Comparison of ENCODE assay signal across 24 cellular contexts in genomic region chr20:14470231-14470894, GRCh38.
DNase-seq lines count a peak whose midpoint lies in the region; ATAC-seq, FAIRE-seq and TF ChIP-seq lines count a peak whose summit lies in the region.
"Had no signal": no experiment of that assay in that cellular context is flagged by ENCODE, and none has a peak within 500 bp of the region (broad histone marks: within the 10 kb centered on the region; RNA-seq: fewer than 3 reads in every experiment).

No MANE protein-coding gene starts in this region.

- no peak overlapping the region for H3K23ac ChIP-seq in H1 (ENCODE audit: insufficient read length)

- no peak overlapping the region for H3K4me3 Mint-ChIP-seq in naive thymus-derived CD4-positive, alpha-beta T cell
- H3K4me3 Mint-ChIP-seq in stimulated activated memory B cell treated with anti-CD40 and anti-IgM and Interleukin-4, amounts not matched to agents 10 μg/mL and 1 μg/mL and 100 μg/mL, for 72 hours, result no peak overlapping the region
- H3K4me3 Mint-ChIP-seq: T-helper 1 cell treated with Interleukin-12 subunit alpha and Interleukin-12 subunit beta and Interleukin-4 antibody, amounts not matched to agents 30 μg/mL and 1 μg/mL, for 36 hours; type B pancreatic cell had no signal

- peaks cover 4 to 36% (median 14%) of the 10 kb centered on the region in 11 donors for H3K9me3 Mint-ChIP-seq in naive thymus-derived CD4-positive, alpha-beta T cell
- peaks cover 3% of the 10 kb centered on the region for H3K9me3 Mint-ChIP-seq in stimulated activated memory B cell treated with anti-CD40 and anti-IgM and Interleukin-4, amounts not matched to agents 10 μg/mL and 1 μg/mL and 100 μg/mL, for 72 hours

- TF ChIP-seq RAD21 in A549 (conservative IDR thresholded peaks at IDR 0.05 in 1 of 2, IDR thresholded peaks at IDR 0.05 in 1 of 2), result peak in 1 of 2 experiments; percentile 24; a peak in 1 of 5 replicates
- no peak for TF ChIP-seq RAD21 in H1 (IDR thresholded peaks at IDR 0.05 in 1 of 2, conservative IDR thresholded peaks at IDR 0.05 in 1 of 2; ENCODE audit: low read depth in 2 of 2, low read length in 2 of 2)

- no peaks in the 10 kb centered on the region for H3K79me2 ChIP-seq in H1 (ENCODE audit: control insufficient read depth in 1 of 2, insufficient read depth in 2 of 2, low read length in 2 of 2)

- TF ChIP-seq POLR2A in A549 (IDR thresholded peaks at IDR 0.05; ENCODE audit: low read length), result no peak
- no peak for TF ChIP-seq POLR2A in H1 (IDR thresholded peaks at IDR 0.05; ENCODE audit: control extremely low read depth in 1 of 2, low read depth in 2 of 2, low read length in 2 of 2)

- H4K20me1 ChIP-seq in H1 (replicated peaks in 1 of 2; ENCODE audit: control insufficient read depth in 1 of 2, insufficient read depth in 2 of 2, low read length in 2 of 2), result no peaks in the 10 kb centered on the region

- CTCF ChIA-PET in A549 (lab: Yijun Ruan, JAX), result interaction anchor here (0.6 to 1.5 kb wide), 2 partner anchors 125 to 133 kb away, joined by 3 to 4 read pairs; partner anchors contain the start of gene FLRT3
- CTCF ChIA-PET in H1 (lab: Charles Lee; ENCODE audit: partially characterized antibody), result interaction anchor here (1.0 kb wide), 1 partner anchor 27 kb away, joined by 4 read pairs; no protein-coding TSS in a partner anchor
- CTCF ChIA-PET in naive thymus-derived CD4-positive, alpha-beta T cell (lab: Charles Lee), result no interaction called here

- H3K27me3 ChIP-seq in H1 (replicated peaks in 1 of 4; ENCODE audit: control insufficient read depth in 3 of 4, extremely low read depth in 1 of 4, insufficient read depth in 3 of 4, low read length in 3 of 4), result no peaks in the 10 kb centered on the region
- H3K27me3 ChIP-seq in naive thymus-derived CD4-positive, alpha-beta T cell (ENCODE audit: control insufficient read depth in 2 of 2, insufficient read depth in 2 of 2, low read length in 2 of 2), result no peaks in the 10 kb centered on the region
- H3K27me3 ChIP-seq: BE2C, neutrophil had no signal

- H3K27ac ChIP-seq in A549 (peak overlapping the region; percentile 46 to 80; a peak in 5 of 6 replicates), H1 (ENCODE audit: low read depth, low read length) (no peak overlapping the region)
- no peak overlapping the region for H3K27ac ChIP-seq in naive thymus-derived CD4-positive, alpha-beta T cell (ENCODE audit: low read depth, low read length)
- H3K27ac ChIP-seq: KMS-11, neutrophil had no signal

- H2BK15ac ChIP-seq in H1 (ENCODE audit: low read length), result no peak overlapping the region

- no peak overlapping the region for H3K27ac Mint-ChIP-seq in naive thymus-derived CD4-positive, alpha-beta T cell
- H3K27ac Mint-ChIP-seq in stimulated activated memory B cell treated with anti-CD40 and anti-IgM and Interleukin-4, amounts not matched to agents 10 μg/mL and 1 μg/mL and 100 μg/mL, for 72 hours, result no peak overlapping the region
- H3K27ac Mint-ChIP-seq: T-helper 1 cell treated with Interleukin-12 subunit alpha and Interleukin-12 subunit beta and Interleukin-4 antibody, amounts not matched to agents 30 μg/mL and 1 μg/mL, for 36 hours; type B pancreatic cell had no signal

- H3K23me2 ChIP-seq in H1 (ENCODE audit: low read depth, low read length), result no peaks in the 10 kb centered on the region; the same call in 1 of the 2 replicates

- no peaks in the 10 kb centered on the region for H3K36me3 ChIP-seq in H1 (ENCODE audit: control insufficient read depth in 2 of 4, insufficient read depth in 4 of 4, low read length in 3 of 4)
- H3K36me3 ChIP-seq in naive thymus-derived CD4-positive, alpha-beta T cell (ENCODE audit: control insufficient read depth in 2 of 3, insufficient read depth in 3 of 3, low read length in 3 of 3), result no peaks in the 10 kb centered on the region
- H3K36me3 ChIP-seq: BE2C, neutrophil had no signal

- H3K9me3 ChIP-seq in A549 (no peaks in the 10 kb centered on the region), H1 (ENCODE audit: insufficient read depth in 2 of 2, low read depth in 1 of 2, low read length in 1 of 2) (peaks cover 8 to 12% of the 10 kb centered on the region in 2 experiments; a peak in 2 of 4 replicates)
- H3K9me3 ChIP-seq in naive thymus-derived CD4-positive, alpha-beta T cell (ENCODE audit: control insufficient read depth in 2 of 3, low read length in 3 of 3), result no peaks in the 10 kb centered on the region
- H3K9me3 ChIP-seq: BE2C, neutrophil had no signal

- no peaks in the 10 kb centered on the region for H3K27me3 Mint-ChIP-seq in naive thymus-derived CD4-positive, alpha-beta T cell
- H3K27me3 Mint-ChIP-seq in stimulated activated memory B cell treated with anti-CD40 and anti-IgM and Interleukin-4, amounts not matched to agents 10 μg/mL and 1 μg/mL and 100 μg/mL, for 72 hours, result no peaks in the 10 kb centered on the region

- H3K4ac ChIP-seq in H1 (replicated peaks; ENCODE audit: insufficient read length, low read depth, low read length), result no peak overlapping the region

- no peaks in the 10 kb centered on the region for H3K79me1 ChIP-seq in H1 (ENCODE audit: low read depth, low read length)

- no peak overlapping the region for H3K14ac ChIP-seq in H1 (ENCODE audit: insufficient read length)

- H3K36me3 Mint-ChIP-seq in naive thymus-derived CD4-positive, alpha-beta T cell, result no peaks in the 10 kb centered on the region
- no peaks in the 10 kb centered on the region for H3K36me3 Mint-ChIP-seq in stimulated activated memory B cell treated with anti-CD40 and anti-IgM and Interleukin-4, amounts not matched to agents 10 μg/mL and 1 μg/mL and 100 μg/mL, for 72 hours

- H2BK12ac ChIP-seq in H1 (ENCODE audit: low read depth, low read length), result peak overlapping the region; percentile 12; the same call in 1 of the 2 replicates

- TF ChIP-seq EP300 in A549 (IDR thresholded peaks at IDR 0.05), result no peak
- TF ChIP-seq EP300 in H1 (IDR thresholded peaks at IDR 0.05; ENCODE audit: borderline replicate concordance in 1 of 2, low read depth in 2 of 2, low read length in 2 of 2), result no peak

- DNase-seq in A549 (ENCODE audit: low read depth in 1 of 2, low spot score in 1 of 2) (peak in 1 of 2 experiments; percentile 58), LoVo (ENCODE audit: low spot score) (peak; percentile 7), H1 (ENCODE audit: low read depth in 1 of 2, low spot score in 2 of 2) (no peak), mucosa of gallbladder (ENCODE audit: low spot score) (peak; percentile 77), HCEC 1CT (no peak)
- no peak for DNase-seq in naive thymus-derived CD4-positive, alpha-beta T cell
- DNase-seq: activated CD4-positive, alpha-beta T cell treated with anti-CD3 and anti-CD28 coated beads for 48 hours; activated naive CD4-positive, alpha-beta T cell treated with anti-CD3 and anti-CD28 coated beads, Interleukin-2, amount 50 U/mL, for 16 hours; BE2C; COR-L47; foreskin fibroblast; left ventricle myocardium superior; MV-4-11; NCI-H187; NCI-H345; NK-92 treated with Interleukin-12 subunit alpha and Interleukin-12 subunit beta, amount 100 ng/mL, for 24 hours had no signal

- H3K56ac ChIP-seq in H1 (replicated peaks; ENCODE audit: insufficient read length, low read depth, low read length), result no peak overlapping the region

- WGBS in A549 (ENCODE audit: missing lambda C conversion rate), result 39% methylated on average over 12 of the region's 12 CpGs
- WGBS in H1 (ENCODE audit: extremely low coverage in 1 of 2, insufficient coverage in 1 of 2, insufficient read length in 1 of 2, insufficient replicate concordance in 2 of 2, low coverage in 1 of 2, low lambda C conversion rate in 2 of 2, missing lambda C conversion rate in 1 of 2), 2 experiments, result 80% methylated on average over 12 of the region's 12 CpGs; no CpG with 5 or more reads in 1 of the 2 experiments

- H4K8ac ChIP-seq in H1 (ENCODE audit: extremely low read depth, insufficient read depth, low read length), result no peak overlapping the region

- no peak for TF ChIP-seq CTCF in A549 (IDR thresholded peaks at IDR 0.05)
- TF ChIP-seq CTCF in H1 (IDR thresholded peaks at IDR 0.05; ENCODE audit: control extremely low read depth in 1 of 3, insufficient read depth in 1 of 3, low read depth in 1 of 3, low read length in 3 of 3), result no peak

- no peak overlapping the region for H3K9ac ChIP-seq in H1 (replicated peaks in 1 of 4; ENCODE audit: extremely low read depth in 1 of 4, low read depth in 3 of 4, low read length in 3 of 4)
- H3K9ac ChIP-seq: KMS-11 had no signal

- H3K18ac ChIP-seq in H1 (ENCODE audit: extremely low read depth, low read length), result 0 out of 2 replicates have a peak overlapping the region, but pooled peaks have one; percentile 10

- H3K4me2 ChIP-seq in A549, result peak overlapping the region; percentile 66
- H3K4me2 ChIP-seq in H1 (ENCODE audit: insufficient read depth in 1 of 2, low read depth in 2 of 2, low read length in 2 of 2), result peak overlapping the region in 1 of 2 experiments; percentile 45; a peak in 2 of 4 replicates
- H3K4me2 ChIP-seq: KMS-11 had no signal

- peaks cover 24% of the 10 kb centered on the region for H3K4me1 ChIP-seq in A549
- H3K4me1 ChIP-seq in H1 (replicated peaks in 1 of 4; ENCODE audit: control insufficient read depth in 3 of 4, insufficient read depth in 4 of 4, low read length in 3 of 4), result peaks cover 2 to 7% (median 6%) of the 10 kb centered on the region in 4 experiments; a peak in 5 of 7 replicates
- H3K4me1 ChIP-seq in naive thymus-derived CD4-positive, alpha-beta T cell (ENCODE audit: control insufficient read depth in 2 of 2, insufficient read depth in 2 of 2, low read length in 2 of 2), result no peaks in the 10 kb centered on the region
- H3K4me1 ChIP-seq: BE2C had no signal

- H4K91ac ChIP-seq in H1 (replicated peaks; ENCODE audit: insufficient read length, low read length), result no peak overlapping the region

- intact Hi-C loops in naive thymus-derived CD4-positive, alpha-beta T cell (cut with micrococcal nuclease), result no loop called here

- no peak overlapping the region for H2BK5ac ChIP-seq in H1 (ENCODE audit: low read depth, low read length)

- ATAC-seq in A549, result peak; percentile 39 to 80; a peak in 4 of 6 replicates
- no peak for ATAC-seq in HG02678 (IDR thresholded peaks at IDR 0.05; ENCODE audit: unreplicated experiment)
- no peak for ATAC-seq in naive thymus-derived CD4-positive, alpha-beta T cell
- ATAC-seq in stimulated activated memory B cell treated with anti-CD40 and anti-IgM and Interleukin-4, amounts not matched to agents 10 μg/mL and 1 μg/mL and 100 μg/mL, for 72 hours, result no peak
- ATAC-seq: left ventricle myocardium superior had no signal

- H2BK20ac ChIP-seq in H1 (ENCODE audit: low read length), result no peak overlapping the region

- no peak overlapping the region for H2BK120ac ChIP-seq in H1 (replicated peaks; ENCODE audit: low read depth, low read length)

- FAIRE-seq in A549 (lab: Jason Lieb, UNC) (no peak), H1 (lab: Jason Lieb, UNC) (no peak)
- FAIRE-seq: A204.1, H54 had no signal

- H2AK5ac ChIP-seq in H1 (ENCODE audit: low read depth, low read length), result no peak overlapping the region

- no peak overlapping the region for H2AFZ ChIP-seq in H1 (ENCODE audit: low read length)

- no peaks in the 10 kb centered on the region for H3K4me1 Mint-ChIP-seq in naive thymus-derived CD4-positive, alpha-beta T cell
- no peaks in the 10 kb centered on the region for H3K4me1 Mint-ChIP-seq in stimulated activated memory B cell treated with anti-CD40 and anti-IgM and Interleukin-4, amounts not matched to agents 10 μg/mL and 1 μg/mL and 100 μg/mL, for 72 hours

- H3K4me3 ChIP-seq in A549, result no peak overlapping the region
- H3K4me3 ChIP-seq in H1 (ENCODE audit: extremely low read depth in 1 of 4, insufficient read depth in 2 of 4, low read depth in 3 of 4, low read length in 4 of 4), result no peak overlapping the region
- H3K4me3 ChIP-seq in naive thymus-derived CD4-positive, alpha-beta T cell (ENCODE audit: low read length), result no peak overlapping the region

- POLR2A ChIA-PET in A549 (lab: Yijun Ruan, JAX), result no interaction called here
- POLR2A ChIA-PET in H1 (lab: Charles Lee; ENCODE audit: partially characterized antibody), result no interaction called here
- POLR2A ChIA-PET in naive thymus-derived CD4-positive, alpha-beta T cell (lab: Charles Lee), result no interaction called here

- H4K5ac ChIP-seq in H1 (ENCODE audit: insufficient read length, low read depth, low read length), result no peak overlapping the region

Comparison
In these comparisons a context has a peak if more than half of its experiments do, and no peak if none do; other contexts are left out.
1. ATAC-seq: peak in A549 (2 of 2); none in HG02678 (single experiment), naive thymus-derived CD4-positive, alpha-beta T cell (single experiment) and stimulated activated memory B cell treated with anti-CD40 and anti-IgM and Interleukin-4, amounts not matched to agents 10 μg/mL and 1 μg/mL and 100 μg/mL, for 72 hours (single experiment).
2. DNase-seq: peak in LoVo (single experiment) and mucosa of gallbladder (single experiment); none in H1 (0 of 2), HCEC 1CT (single experiment) and naive thymus-derived CD4-positive, alpha-beta T cell (0 of 9).
3. H3K27ac ChIP-seq: peak in A549 (2 of 2); none in H1 (single experiment) and naive thymus-derived CD4-positive, alpha-beta T cell (single experiment).